2 cellular contexts compared by ENCODE assay signal in the genomic region with DNA sequence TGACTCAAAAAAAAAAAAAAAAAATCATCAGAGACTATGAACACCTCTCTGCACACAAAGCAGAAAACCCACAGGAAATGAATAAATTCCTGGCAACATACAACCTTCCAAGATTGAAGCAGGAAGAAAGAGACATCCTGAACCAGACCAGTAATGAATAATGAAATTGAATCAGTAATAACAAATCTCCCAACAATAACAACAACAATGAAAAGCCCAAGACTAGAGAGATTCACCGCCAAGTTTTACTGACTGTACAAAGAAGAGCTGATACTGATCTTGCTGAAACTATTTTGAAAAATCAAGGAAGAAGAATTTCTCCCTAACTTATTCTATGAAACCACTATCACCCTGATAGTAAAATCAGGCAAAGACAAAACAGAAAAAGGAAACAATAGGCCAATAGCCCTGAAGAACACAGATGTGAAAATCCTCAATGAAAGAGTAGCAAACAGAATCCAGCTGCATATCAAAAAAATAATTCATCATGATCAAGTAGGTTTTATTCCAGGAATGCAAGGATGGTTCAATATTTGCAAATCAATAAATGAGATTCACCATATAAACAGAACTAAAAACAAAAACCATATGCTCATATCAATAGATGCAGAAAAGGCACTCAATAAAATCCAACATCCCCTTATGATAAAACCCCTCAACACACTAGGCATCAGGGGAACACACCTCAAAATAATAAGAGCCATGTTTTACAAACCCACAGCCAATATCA.
TF ChIP-seq lines count a peak whose summit lies in the region.

No MANE protein-coding gene starts in this region.

TF ChIP-seq in K562, 482 proteins besides CTCF, POLR2A, EP300 and RAD21 (continued from another document):
- TF ChIP-seq ZNF280A (IDR thresholded peaks at IDR 0.05; ENCODE audit: low read depth, partially characterized antibody) (peak; percentile 68), ZNF707 (CRISPR knock-in tag; conservative IDR thresholded peaks at IDR 0.05) (no peak), ZNF785 (CRISPR knock-in tag; IDR thresholded peaks at IDR 0.05) (no peak), GTF2A2 (tag; IDR thresholded peaks at IDR 0.05) (no peak), SUPT5H (IDR thresholded peaks at IDR 0.05) (no peak), TRIM28 (IDR thresholded peaks at IDR 0.05) (peak; percentile 74)

TF ChIP-seq in SK-N-SH treated with all-trans-retinoic acid at 6 μM for 48 hours, 23 proteins besides CTCF, POLR2A, EP300 and RAD21 (continued from another document):
- TF ChIP-seq POU6F1 (CRISPR knock-in tag; IDR thresholded peaks at IDR 0.05; ENCODE audit: borderline replicate concordance, low read depth) (no peak), PPARA (CRISPR knock-in tag; IDR thresholded peaks at IDR 0.05; ENCODE audit: borderline replicate concordance) (no peak), RARB (CRISPR knock-in tag; IDR thresholded peaks at IDR 0.05) (no peak)
